ENCODE assay signal across 33 cellular contexts in the genomic region with DNA sequence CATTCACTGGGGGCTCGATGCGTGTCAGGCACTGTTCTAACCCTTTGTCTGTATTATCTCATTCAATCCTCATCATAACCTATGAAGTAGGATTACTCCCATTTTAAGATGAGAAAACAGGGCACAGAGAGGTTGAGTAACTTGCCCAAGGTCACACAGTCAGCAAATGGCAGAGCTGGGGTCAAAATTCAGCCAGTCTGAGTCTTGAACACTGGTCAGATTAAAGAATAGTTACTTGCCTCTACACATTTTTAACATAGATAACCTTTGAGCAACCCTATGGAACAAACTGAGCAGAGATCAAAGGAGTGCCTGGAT.
"Had no signal": no experiment of that assay in that cellular context is flagged by ENCODE, and none has a peak within 500 bp of the region (broad histone marks: within the 10 kb centered on the region; RNA-seq: fewer than 3 reads in every experiment).

No MANE protein-coding gene starts in this region.

- H3K9me3 ChIP-seq: adrenal gland, ascending aorta, body of pancreas, breast epithelium had no signal

- H3K4me1 ChIP-seq: adrenal gland, ascending aorta, breast epithelium had no signal

- DNase-seq: activated effector memory CD4-positive, alpha-beta T cell treated with anti-CD3 and anti-CD28 coated beads, Interleukin-2, amount 50 U/mL, for 16 hours; activated effector memory CD4-positive, alpha-beta T cell treated with Interleukin-2 at 50 U/mL for 16 hours; activated gamma-delta T cell; activated gamma-delta T cell treated with Interleukin-2 at 50 U/mL for 16 hours; activated naive CD4-positive, alpha-beta T cell; activated naive CD4-positive, alpha-beta T cell treated with anti-CD3 and anti-CD28 coated beads for 36 hours; activated naive CD4-positive, alpha-beta T cell treated with anti-CD3 and anti-CD28 coated beads, Interleukin-2, amount 10 ng/mL, durations not matched to agents 7 days and 5 days; activated naive CD4-positive, alpha-beta T cell treated with Interleukin-2 at 50 U/mL for 16 hours; activated naive CD8-positive, alpha-beta T cell treated with anti-CD3 and anti-CD28 coated beads for 36 hours; activated naive CD8-positive, alpha-beta T cell treated with anti-CD3 and anti-CD28 coated beads, Interleukin-2, amount 10 ng/mL, durations not matched to agents 7 days and 5 days; activated naive CD8-positive, alpha-beta T cell treated with anti-CD3 and anti-CD28 coated beads, Interleukin-2, amount 50 U/mL, for 24 hours; activated T-cell treated with anti-CD3 and anti-CD28 coated beads, Interleukin-2, amount 50 U/mL, for 1 hour; activated T-cell treated with anti-CD3 and anti-CD28 coated beads, Interleukin-2, amount 50 U/mL, for 24 hours; activated T-cell treated with anti-CD3 and anti-CD28 coated beads, Interleukin-2, amount 50 U/mL, for 4 hours; activated T-cell treated with anti-CD3 and anti-CD28 coated beads, Interleukin-2, amount 50 U/mL, for 48 hours; activated T-cell treated with anti-CD3 and anti-CD28 coated beads, Interleukin-2, amount 50 U/mL, for 72 hours; adrenal gland; amniotic stem cell; amygdala; anterior cingulate cortex; aorta; body of pancreas; brain microvascular endothelial cell; caudate nucleus; central memory CD4-positive, alpha-beta T cell; cerebellar nuclear complex had no signal

- H3K27me3 ChIP-seq: adrenal gland, ascending aorta, body of pancreas, brain microvascular endothelial cell had no signal

- H3K36me3 ChIP-seq: adrenal gland, ascending aorta, brain microvascular endothelial cell, breast epithelium, cardiac muscle cell had no signal

- ATAC-seq: activated naive CD4-positive, alpha-beta T cell treated with anti-CD3 and anti-CD28 coated beads, Interleukin-2, amount 50 U/mL, for 72 hours; activated naive CD8-positive, alpha-beta T cell treated with anti-CD3 and anti-CD28 coated beads, Interleukin-2, amount 50 U/mL, for 24 hours; activated T-cell treated with anti-CD3 and anti-CD28 coated beads, Interleukin-2, amount 50 U/mL, for 4 hours; activated T-cell treated with anti-CD3 and anti-CD28 coated beads, Interleukin-2, amount 50 U/mL, for 72 hours; activated T-helper 17 cell treated with anti-CD3 and anti-CD28 coated beads, Interleukin-2, amount 50 U/mL, for 72 hours; body of pancreas had no signal

- H3K4me3 ChIP-seq: adrenal gland, ascending aorta, body of pancreas, breast epithelium, cardiac muscle cell had no signal

- H3K27ac ChIP-seq: adrenal gland, ascending aorta, body of pancreas, brain microvascular endothelial cell, breast epithelium, cardiac muscle cell had no signal

- FAIRE-seq: astrocyte, bronchial epithelial cell had no signal
